ENCODE assay signal across 9 cellular contexts in the genomic region with DNA sequence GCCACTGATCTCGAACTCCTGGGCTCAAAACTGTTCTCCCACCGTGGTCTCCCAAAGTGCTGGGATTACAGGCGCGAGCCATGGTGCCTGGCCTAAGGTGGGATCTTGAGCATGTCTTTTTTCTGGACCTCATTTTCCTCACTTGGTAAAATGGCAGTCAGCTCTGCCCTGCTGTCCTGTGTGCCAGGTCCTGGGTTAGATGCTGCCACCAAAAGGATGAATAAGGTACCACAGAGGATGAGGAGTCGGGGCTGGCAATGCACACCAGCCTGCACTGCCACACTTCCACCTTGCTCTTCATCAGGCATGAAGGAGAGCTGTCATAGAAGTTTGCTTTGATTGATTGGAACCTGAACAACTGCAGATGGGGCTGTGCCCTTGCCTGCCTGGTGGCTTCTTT. TPM values are rescaled to one million over a fixed set of nuclear protein-coding genes. Genes with fewer than 3 reads are reported as not detected.
DNase-seq lines count a peak whose midpoint lies in the region; ATAC-seq and TF ChIP-seq lines count a peak whose summit lies in the region.
"Had no signal": no experiment of that assay in that cellular context is flagged by ENCODE, and none has a peak within 500 bp of the region (broad histone marks: within the 10 kb centered on the region; RNA-seq: fewer than 3 reads in every experiment).

No MANE protein-coding gene starts in this region.

- TF ChIP-seq CTCF in GM10266 (IDR thresholded peaks at IDR 0.05; ENCODE audit: control insufficient read depth, insufficient read depth, low read depth, missing control alignments) (peak; percentile 61), body of pancreas (IDR thresholded peaks at IDR 0.05) (peak in 5 of 7 experiments; percentile 10 to 33 (median 27)), nephron progenitor cell (IDR thresholded peaks at IDR 0.05) (no peak), tibial artery (IDR thresholded peaks at IDR 0.05) (no peak)

- peaks cover 0 to 3% of the 10 kb centered on the region in 2 donors for H3K36me3 ChIP-seq in body of pancreas (replicated peaks in 1 of 2; ENCODE audit: insufficient read depth in 1 of 2, low read depth in 2 of 2)
- peaks cover 16 to 41% (median 30%) of the 10 kb centered on the region in 3 donors for H3K36me3 ChIP-seq in tibial artery

- H3K4me3 ChIP-seq in body of pancreas, result no peak overlapping the region
- no peak overlapping the region for H3K4me3 ChIP-seq in tibial artery

- DNase-seq in GM10266 (ENCODE audit: extremely low spot score), result peak; percentile 52
- DNase-seq in Kasumi-1 (lab: John Stamatoyannopoulos, UW), result peak; percentile 22 to 24
- no peak for DNase-seq in body of pancreas
- DNase-seq in nephron progenitor cell, result no peak
- no peak for DNase-seq in NCI-H345 treated with DMSO at 0.1 percent for 48 hours (lab: John Stamatoyannopoulos, UW; ENCODE audit: unreplicated experiment)
- DNase-seq in dedifferentiated amniotic fluid mesenchymal stem cell (ENCODE audit: extremely low spot score), result no peak
- DNase-seq in tibial artery, result no peak

- no peaks in the 10 kb centered on the region for H3K27me3 Mint-ChIP-seq in nephron progenitor cell (ENCODE audit: low read depth, poor library complexity)
- H3K27me3 Mint-ChIP-seq: progenitor cell of endocrine pancreas had no signal

- H3K9me3 Mint-ChIP-seq in nephron progenitor cell, result no peaks in the 10 kb centered on the region

- H3K4me1 Mint-ChIP-seq in nephron progenitor cell, result no peaks in the 10 kb centered on the region

- WGBS in body of pancreas, 2 donors, result 76 to 88% methylated on average over 5 of the region's 5 CpGs

- H3K4me3 Mint-ChIP-seq in nephron progenitor cell, result no peak overlapping the region

- H3K27me3 ChIP-seq in body of pancreas, result no peaks in the 10 kb centered on the region
- no peaks in the 10 kb centered on the region for H3K27me3 ChIP-seq in tibial artery

- H3K36me3 Mint-ChIP-seq in nephron progenitor cell (ENCODE audit: low read depth), result peaks cover 14% of the 10 kb centered on the region

- TF ChIP-seq POLR2A in body of pancreas (IDR thresholded peaks at IDR 0.05), result no peak

- H3K27ac ChIP-seq in body of pancreas (no peak overlapping the region), tibial artery (no peak overlapping the region)

- H3K9me3 ChIP-seq in body of pancreas (no peaks in the 10 kb centered on the region), tibial artery (no peaks in the 10 kb centered on the region)

- no peak for ATAC-seq in body of pancreas
- ATAC-seq in GM18511 (IDR thresholded peaks at IDR 0.05; ENCODE audit: unreplicated experiment), result no peak

- H3K27ac Mint-ChIP-seq in nephron progenitor cell, result peak overlapping the region; percentile 54
- H3K27ac Mint-ChIP-seq: progenitor cell of endocrine pancreas had no signal

- intact Hi-C loops in body of pancreas (cut with DNase I) (no loop called here), tibial artery (cut with DNase I; ENCODE audit: low total_unique reads) (no loop called here)

- H3K4me1 ChIP-seq in body of pancreas, result no peaks in the 10 kb centered on the region
- peaks cover 0 to 38% (median 23%) of the 10 kb centered on the region in 4 donors for H3K4me1 ChIP-seq in tibial artery

RNA-seq across cellular contexts. Expression of a gene that starts 32.3 kb away (rescaled TPM):
- 10 to 100 TPM; 32.7 to 75.5 TPM for total RNA-seq in body of pancreas

RNA-seq across cellular contexts. Expression of a gene that starts 32.7 kb away (rescaled TPM):
- total RNA-seq in body of pancreas, result 10 to 100 TPM; 15.5 to 19.2 TPM

RNA-seq across cellular contexts. Expression of a gene that starts 43.1 kb away (rescaled TPM):
- 10 to 100 TPM; 18.9 to 24.7 TPM for total RNA-seq in body of pancreas

RNA-seq across cellular contexts. Expression of a gene that starts 54.6 kb away (rescaled TPM):
- total RNA-seq in body of pancreas, result 10 to 100 TPM; 23.1 to 27.2 TPM

RNA-seq across cellular contexts. Expression of a gene that starts 59.6 kb away (rescaled TPM):
- total RNA-seq in body of pancreas, result 10 to 100 TPM; 30.0 to 42.8 TPM

Comparison
In these comparisons a context has a peak if more than half of its experiments do, and no peak if none do; other contexts are left out.
1. DNase-seq: peak in GM10266 (single experiment) and Kasumi-1 (2 of 2); none in body of pancreas (0 of 4), nephron progenitor cell (single experiment), NCI-H345 treated with DMSO at 0.1 percent for 48 hours (single experiment), dedifferentiated amniotic fluid mesenchymal stem cell (single experiment) and tibial artery (0 of 2).
2. CTCF ChIP-seq: peak in GM10266 (single experiment) and body of pancreas (5 of 7); none in nephron progenitor cell (single experiment) and tibial artery (0 of 2).